ENCODE assay signal across 8 cellular contexts in the genomic region with DNA sequence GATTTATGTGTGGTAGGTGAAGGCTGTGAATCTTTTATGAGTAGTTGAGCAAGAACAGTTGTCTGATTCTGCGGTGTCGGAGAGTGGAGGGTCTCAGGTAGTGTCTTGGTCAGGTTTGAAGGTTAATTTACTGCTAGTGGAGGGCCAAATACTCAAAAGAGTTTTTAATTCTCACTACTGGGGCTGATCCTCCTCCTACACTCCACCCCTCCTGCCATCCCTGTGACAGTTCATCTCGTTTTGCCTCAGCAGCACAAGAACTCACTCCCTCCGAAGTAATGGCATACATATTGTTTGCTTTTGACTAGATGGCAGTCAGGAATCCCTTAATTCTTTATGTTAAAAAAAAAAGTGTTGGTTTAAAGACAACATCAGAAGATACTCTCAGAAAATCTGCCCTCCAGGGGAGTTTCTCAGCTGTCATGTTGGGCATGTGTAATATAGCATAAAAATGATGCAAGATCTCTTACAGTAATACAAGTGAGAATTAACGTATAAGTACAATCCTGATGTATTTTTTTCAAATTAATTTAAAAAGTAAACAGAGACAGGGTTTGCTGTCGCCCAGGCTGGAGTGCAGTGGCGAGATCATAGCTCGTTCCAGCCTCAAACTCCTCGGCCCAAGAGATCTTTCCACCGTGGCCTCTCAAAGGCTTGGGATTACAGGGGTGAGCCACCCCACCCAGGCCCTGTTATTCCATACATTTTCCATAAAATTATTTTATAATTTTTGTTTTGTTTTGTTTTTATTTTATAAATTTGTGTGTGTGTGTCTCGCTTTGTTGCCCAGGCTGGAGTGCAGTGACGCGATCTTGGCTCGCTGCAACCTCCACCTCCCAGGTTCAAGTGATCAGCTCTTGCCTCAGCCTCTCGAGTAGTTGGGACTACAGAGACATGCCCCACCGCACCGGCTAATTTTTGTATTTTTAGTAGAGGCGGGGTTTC. TPM values are rescaled to one million over a fixed set of nuclear protein-coding genes. Genes with fewer than 3 reads are reported as not detected.
DNase-seq lines count a peak whose midpoint lies in the region; ATAC-seq and TF ChIP-seq lines count a peak whose summit lies in the region.

No MANE protein-coding gene starts in this region.

- no peak for TF ChIP-seq CTCF in breast epithelium (IDR thresholded peaks at IDR 0.05)

- ATAC-seq in HG02678 (IDR thresholded peaks at IDR 0.05; ENCODE audit: unreplicated experiment), result no peak
- ATAC-seq in GM18873 (IDR thresholded peaks at IDR 0.05; ENCODE audit: low FRiP score, unreplicated experiment), result no peak

- TF ChIP-seq POLR2A in breast epithelium (IDR thresholded peaks at IDR 0.05), result no peak

- peak overlapping the region; percentile 65 for H3K27ac ChIP-seq in KOPT-K1 (ENCODE audit: low read depth, low read length, poor library complexity, severe bottlenecking)
- peak overlapping the region; percentile 83 to 94 for H3K27ac ChIP-seq in breast epithelium
- H3K27ac ChIP-seq in muscle layer of colon (ENCODE audit: low read depth, low read length), result peak overlapping the region; percentile 90

- H3K9me3 ChIP-seq in KOPT-K1 (ENCODE audit: insufficient read depth, low read length, poor library complexity, severe bottlenecking) (peaks cover 9% of the 10 kb centered on the region), breast epithelium (no peaks in the 10 kb centered on the region), muscle layer of colon (ENCODE audit: low read length) (no peaks in the 10 kb centered on the region)

- H3K9ac ChIP-seq in muscle layer of colon (ENCODE audit: low read length), result peak overlapping the region; percentile 71

- H3K4me1 ChIP-seq in breast epithelium, result peaks cover 0 to 7% of the 10 kb centered on the region in 2 donors
- peaks cover 20% of the 10 kb centered on the region for H3K4me1 ChIP-seq in muscle layer of colon (ENCODE audit: insufficient read depth, low read length)

- DNase-seq in CD1c-positive myeloid dendritic cell (ENCODE audit: extremely low spot score), result peak; percentile 45
- DNase-seq in breast epithelium (ENCODE audit: low spot score in 2 of 2), result no peak
- DNase-seq in dedifferentiated amniotic fluid mesenchymal stem cell (ENCODE audit: extremely low spot score), result no peak
- DNase-seq in NCI-H510A treated with DMSO at 0.1 percent for 48 hours (lab: John Stamatoyannopoulos, UW), result no peak

- no peaks in the 10 kb centered on the region for H3K27me3 ChIP-seq in breast epithelium
- H3K27me3 ChIP-seq in muscle layer of colon (ENCODE audit: control insufficient read depth in 1 of 2, insufficient read depth in 2 of 2, low read length in 2 of 2), result no peaks in the 10 kb centered on the region

- peak overlapping the region; percentile 90 to 98 (median 93) for H3K4me3 ChIP-seq in breast epithelium
- H3K4me3 ChIP-seq in muscle layer of colon (ENCODE audit: low read depth in 1 of 2, low read length in 2 of 2), result peak overlapping the region; percentile 75 to 86

- intact Hi-C loops in breast epithelium (cut with DNase I; ENCODE audit: low total_unique reads), result no loop called here

- no peaks in the 10 kb centered on the region for H3K36me3 ChIP-seq in KOPT-K1 (ENCODE audit: insufficient read depth, low read length)
- no peaks in the 10 kb centered on the region for H3K36me3 ChIP-seq in breast epithelium
- H3K36me3 ChIP-seq in muscle layer of colon (ENCODE audit: insufficient read depth, low read length), result no peaks in the 10 kb centered on the region

RNA-seq across cellular contexts. Expression of a gene that starts 1.3 kb away (rescaled TPM):
- 10 to 100 TPM; 46.1 to 79.6 (median 49.2) TPM for total RNA-seq in breast epithelium
